ENCODE assay signal across 10 cellular contexts in genomic region chr18:47883771-47884413, GRCh38. TPM values are rescaled to one million over a fixed set of nuclear protein-coding genes. Genes with fewer than 3 reads are reported as not detected.
A peak's percentile ranks its signal among the peaks of the same experiment; 100 is the strongest.
DNase-seq lines count a peak whose midpoint lies in the region; ATAC-seq and TF ChIP-seq lines count a peak whose summit lies in the region.
"Had no signal": no experiment of that assay in that cellular context is flagged by ENCODE, and none has a peak within 500 bp of the region (broad histone marks: within the 10 kb centered on the region; RNA-seq: fewer than 3 reads in every experiment).

No MANE protein-coding gene starts in this region.

- H3K27me3 Mint-ChIP-seq in CD8-positive, alpha-beta T cell (ENCODE audit: low read depth) = no peaks in the 10 kb centered on the region
- no peaks in the 10 kb centered on the region for H3K27me3 Mint-ChIP-seq in activated T-helper 1 cell treated with anti-CD3 and anti-CD28 coated beads, Interleukin-12 subunit alpha, Interleukin-12 subunit beta, Interleukin-2, Interleukin-4 antibody, amounts not matched to agents 30 ng/mL and 10 ng/mL and 1 ng/mL, durations not matched to agents 14 hours and 24 hours and 36 hours (ENCODE audit: insufficient read depth)

- CTCF ChIA-PET in CD8-positive, alpha-beta T cell (lab: Charles Lee) = no interaction called here
- CTCF ChIA-PET in HEK293T (lab: Yijun Ruan, JAX) = interaction anchor here (0.5 to 0.6 kb wide), 2 partner anchors 9 to 155 kb away, joined by 3 to 6 read pairs; no protein-coding TSS in a partner anchor

- peaks cover 4% of the 10 kb centered on the region for H3K9me3 Mint-ChIP-seq in CD8-positive, alpha-beta T cell
- no peaks in the 10 kb centered on the region for H3K9me3 Mint-ChIP-seq in activated T-helper 1 cell treated with anti-CD3 and anti-CD28 coated beads, Interleukin-12 subunit alpha, Interleukin-12 subunit beta, Interleukin-2, Interleukin-4 antibody, amounts not matched to agents 30 ng/mL and 10 ng/mL and 1 ng/mL, durations not matched to agents 14 hours and 24 hours and 36 hours

- H3K9me3 ChIP-seq in CD8-positive, alpha-beta T cell (ENCODE audit: low read length) = no peaks in the 10 kb centered on the region

- no peak overlapping the region for H3K4me3 ChIP-seq in CD8-positive, alpha-beta T cell (ENCODE audit: low read depth, low read length)

- H3K4me1 ChIP-seq in CD8-positive, alpha-beta T cell (ENCODE audit: insufficient read depth, low read length) = peaks cover 11% of the 10 kb centered on the region

- ATAC-seq in CD8-positive, alpha-beta T cell = no peak
- ATAC-seq in left colon (peak; percentile 54), Right ventricle myocardium inferior (no peak)

- H3K27ac Mint-ChIP-seq in CD8-positive, alpha-beta T cell = peak overlapping the region; percentile 37
- H3K27ac Mint-ChIP-seq in activated T-helper 1 cell treated with anti-CD3 and anti-CD28 coated beads, Interleukin-12 subunit alpha, Interleukin-12 subunit beta, Interleukin-2, Interleukin-4 antibody, amounts not matched to agents 30 ng/mL and 10 ng/mL and 1 ng/mL, durations not matched to agents 14 hours and 24 hours and 36 hours = peak overlapping the region; percentile 61

- no peak for TF ChIP-seq CTCF in CD8-positive, alpha-beta T cell (IDR thresholded peaks at IDR 0.05)

- no peaks in the 10 kb centered on the region for H3K27me3 ChIP-seq in CD8-positive, alpha-beta T cell (ENCODE audit: insufficient read depth, low read length)

- no peak overlapping the region for H3K27ac ChIP-seq in CD8-positive, alpha-beta T cell (ENCODE audit: low read depth, low read length)

- intact Hi-C loops in CD8-positive, alpha-beta T cell (cut with DNase I, micrococcal nuclease) = no loop called here
- intact Hi-C loops in activated T-helper 1 cell treated with anti-CD3 and anti-CD28 coated beads, Interleukin-12 subunit alpha, Interleukin-12 subunit beta, Interleukin-2, Interleukin-4 antibody, amounts not matched to agents 30 ng/mL and 10 ng/mL and 1 ng/mL, durations not matched to agents 14 hours and 24 hours and 36 hours (cut with micrococcal nuclease) = loop anchor here (1.0 kb wide), 1 partner anchor 11 kb away; no protein-coding TSS in a partner anchor
- intact Hi-C loops in left colon (cut with DNase I, micrococcal nuclease) (no loop called here), Right ventricle myocardium inferior (cut with DNase I) (no loop called here)

- H3K4me3 Mint-ChIP-seq in CD8-positive, alpha-beta T cell = no peak overlapping the region
- no peak overlapping the region for H3K4me3 Mint-ChIP-seq in activated T-helper 1 cell treated with anti-CD3 and anti-CD28 coated beads, Interleukin-12 subunit alpha, Interleukin-12 subunit beta, Interleukin-2, Interleukin-4 antibody, amounts not matched to agents 30 ng/mL and 10 ng/mL and 1 ng/mL, durations not matched to agents 14 hours and 24 hours and 36 hours

- H3K4me1 Mint-ChIP-seq in CD8-positive, alpha-beta T cell (ENCODE audit: low read depth) = peaks cover 38% of the 10 kb centered on the region
- peaks cover 42% of the 10 kb centered on the region for H3K4me1 Mint-ChIP-seq in activated T-helper 1 cell treated with anti-CD3 and anti-CD28 coated beads, Interleukin-12 subunit alpha, Interleukin-12 subunit beta, Interleukin-2, Interleukin-4 antibody, amounts not matched to agents 30 ng/mL and 10 ng/mL and 1 ng/mL, durations not matched to agents 14 hours and 24 hours and 36 hours (ENCODE audit: low read depth)

- POLR2A ChIA-PET in CD8-positive, alpha-beta T cell (lab: Charles Lee) = no interaction called here
- POLR2A ChIA-PET in HEK293T (lab: Yijun Ruan, JAX) = no interaction called here

- H3K36me3 Mint-ChIP-seq in CD8-positive, alpha-beta T cell = peaks cover 77% of the 10 kb centered on the region
- peaks cover 57% of the 10 kb centered on the region for H3K36me3 Mint-ChIP-seq in activated T-helper 1 cell treated with anti-CD3 and anti-CD28 coated beads, Interleukin-12 subunit alpha, Interleukin-12 subunit beta, Interleukin-2, Interleukin-4 antibody, amounts not matched to agents 30 ng/mL and 10 ng/mL and 1 ng/mL, durations not matched to agents 14 hours and 24 hours and 36 hours (ENCODE audit: low read depth)

- H3K36me3 ChIP-seq in CD8-positive, alpha-beta T cell (ENCODE audit: insufficient read depth, low read length) = no peaks in the 10 kb centered on the region

- peak in 2 of 7 experiments; percentile 12 to 24 for DNase-seq in CD8-positive, alpha-beta T cell
- DNase-seq in HEK293T (ENCODE audit: extremely low spot score) (no peak), left colon (peak in 1 of 2 donors; percentile 17), T-helper 1 cell (no peak), T1000 (lab: John Stamatoyannopoulos, UW) (no peak), Right ventricle myocardium inferior (ENCODE audit: missing footprints) (no peak)
- no peak for DNase-seq in activated T-helper 1 cell treated with anti-CD3 and anti-CD28 coated beads, Interleukin-12 subunit alpha, Interleukin-12 subunit beta, Interleukin-2, Interleukin-4 antibody, amounts not matched to agents 30 ng/mL and 10 ng/mL and 1 ng/mL, durations not matched to agents 14 hours and 24 hours and 36 hours (ENCODE audit: low spot score)
- no peak for DNase-seq in effector CD8-positive, alpha-beta T cell (lab: John Stamatoyannopoulos, UW)
- DNase-seq: foreskin melanocyte, NCI-H82 had no signal

TF ChIP-seq in HEK293T, 16 proteins besides CTCF, POLR2A, EP300 and RAD21:
- TF ChIP-seq SP1 (IDR thresholded peaks at IDR 0.05) (no peak), FOXK2 (IDR thresholded peaks at IDR 0.05) (no peak), HDGF (IDR thresholded peaks at IDR 0.05; ENCODE audit: borderline replicate concordance) (no peak), FOXM1 (IDR thresholded peaks at IDR 0.05; ENCODE audit: borderline replicate concordance) (no peak), LEF1 (IDR thresholded peaks at IDR 0.05; ENCODE audit: borderline replicate concordance) (no peak), PKNOX1 (IDR thresholded peaks at IDR 0.05) (peak; percentile 39), ELF4 (IDR thresholded peaks at IDR 0.05) (no peak), NFRKB (IDR thresholded peaks at IDR 0.05) (no peak), ARNT (IDR thresholded peaks at IDR 0.05) (no peak)

RNA-seq across cellular contexts. Expression of gene SMAD2, which starts 46.6 kb away (rescaled TPM):
- 10 to 100 TPM; 70.9 to 72.4 TPM for total RNA-seq in CD8-positive, alpha-beta T cell
- 383 and 409 TPM in 2 replicates for total RNA-seq in activated T-helper 1 cell treated with anti-CD3 and anti-CD28 coated beads, Interleukin-12 subunit alpha, Interleukin-12 subunit beta, Interleukin-2, Interleukin-4 antibody, amounts not matched to agents 30 ng/mL and 10 ng/mL and 1 ng/mL, durations not matched to agents 14 hours and 24 hours and 36 hours
- total RNA-seq in left colon = 100 to 1,000 TPM; 118 to 123 TPM
- total RNA-seq in Right ventricle myocardium inferior = 80.2 TPM
